22 cellular contexts compared by ENCODE assay signal in genomic region chr18:13181765-13182164, GRCh38. TPM values are rescaled to one million over a fixed set of nuclear protein-coding genes. Genes with fewer than 3 reads are reported as not detected.
A peak's percentile ranks its signal among the peaks of the same experiment; 100 is the strongest.
DNase-seq lines count a peak whose midpoint lies in the region; ATAC-seq, FAIRE-seq and TF ChIP-seq lines count a peak whose summit lies in the region.
"Had no signal": no experiment of that assay in that cellular context is flagged by ENCODE, and none has a peak within 500 bp of the region (broad histone marks: within the 10 kb centered on the region; RNA-seq: fewer than 3 reads in every experiment).

No MANE protein-coding gene starts in this region.

- no peak overlapping the region for H3K4me3 Mint-ChIP-seq in GM23338
- no peak overlapping the region for H3K4me3 Mint-ChIP-seq in H9
- H3K4me3 Mint-ChIP-seq: CD4-positive, alpha-beta memory T cell; HFFc6 had no signal

- H3T11ph ChIP-seq in H9 (ENCODE audit: low read length), result no peak overlapping the region

- H3K79me1 ChIP-seq in H9 (ENCODE audit: insufficient read depth, low read depth, low read length, poor library complexity, severe bottlenecking) (no peaks in the 10 kb centered on the region), mesendoderm (ENCODE audit: low read length) (no peaks in the 10 kb centered on the region)

- no peaks in the 10 kb centered on the region for H3K27me3 ChIP-seq in GM23338 (ENCODE audit: insufficient read depth)
- H3K27me3 ChIP-seq in H9 (ENCODE audit: insufficient read depth, low read length), result no peaks in the 10 kb centered on the region
- no peaks in the 10 kb centered on the region for H3K27me3 ChIP-seq in bronchial epithelial cell (ENCODE audit: control insufficient read depth, insufficient read depth, low read length)
- H3K27me3 ChIP-seq in mesendoderm (ENCODE audit: insufficient read depth, low read length, poor library complexity), result no peaks in the 10 kb centered on the region

- H3K79me2 ChIP-seq in GM23338 (replicated peaks; ENCODE audit: insufficient read depth), result no peaks in the 10 kb centered on the region
- H3K79me2 ChIP-seq in H9 (ENCODE audit: insufficient read depth, low read length), result no peaks in the 10 kb centered on the region
- no peaks in the 10 kb centered on the region for H3K79me2 ChIP-seq in mesendoderm (ENCODE audit: control insufficient read depth, insufficient read depth, low read length)

- H4K5ac ChIP-seq in H9 (ENCODE audit: insufficient read length, low read depth, low read length) (no peak overlapping the region), mesendoderm (ENCODE audit: low read length) (no peak overlapping the region)

- H3K4ac ChIP-seq in H9 (ENCODE audit: low read depth, low read length), result no peak overlapping the region
- no peak overlapping the region for H3K4ac ChIP-seq in mesendoderm (ENCODE audit: low read depth, low read length)

- H4K8ac ChIP-seq in H9 (replicated peaks; ENCODE audit: insufficient read length, low read depth, low read length), result no peak overlapping the region
- H4K8ac ChIP-seq in mesendoderm (ENCODE audit: low read depth, low read length), result no peak overlapping the region

- peaks cover 14% of the 10 kb centered on the region; the same call in 2 of the 3 replicates for H3K9me3 Mint-ChIP-seq in GM23338
- H3K9me3 Mint-ChIP-seq in H9, result peaks cover 12% of the 10 kb centered on the region in 2 experiments; a peak in 2 of 5 replicates
- H3K9me3 Mint-ChIP-seq: CD4-positive, alpha-beta memory T cell; HFFc6 had no signal

- H3K27ac Mint-ChIP-seq in GM23338, result no peak overlapping the region
- no peak overlapping the region for H3K27ac Mint-ChIP-seq in H9
- H3K27ac Mint-ChIP-seq: CD4-positive, alpha-beta memory T cell; HFFc6 had no signal

- no peak overlapping the region for H2AFZ ChIP-seq in GM23338
- H2AFZ ChIP-seq in H9 (ENCODE audit: low read length), result no peak overlapping the region
- H2AFZ ChIP-seq: GM23248 had no signal

- H3K23ac ChIP-seq in H9 (ENCODE audit: insufficient read length, low read depth, low read length) (no peak overlapping the region), mesendoderm (ENCODE audit: low read length) (no peak overlapping the region)

- no peak overlapping the region for H3K4me3 ChIP-seq in GM23338
- no peak overlapping the region for H3K4me3 ChIP-seq in bronchial epithelial cell (ENCODE audit: low read depth, low read length)
- no peak overlapping the region for H3K4me3 ChIP-seq in mesendoderm (ENCODE audit: low read length)
- H3K4me3 ChIP-seq: GM23248, HAP-1 had no signal

- H3F3A ChIP-seq in GM23338 (replicated peaks; ENCODE audit: low read depth), result 0 out of 2 replicates have a peak, but pooled peaks cover 3% of the 10 kb centered on the region

- H3K9me2 ChIP-seq in GM23338 (ENCODE audit: insufficient read depth), result no peaks in the 10 kb centered on the region

- ATAC-seq in GM23338 (peak; percentile 47), GM21717 (IDR thresholded peaks at IDR 0.05; ENCODE audit: unreplicated experiment) (no peak)

- no peak overlapping the region for H2BK20ac ChIP-seq in H9 (ENCODE audit: low read depth, low read length, poor library complexity, severe bottlenecking)

- no peak overlapping the region for H3K9ac ChIP-seq in H9 (ENCODE audit: extremely low read depth, insufficient read length, low read length)
- no peak overlapping the region for H3K9ac ChIP-seq in mesendoderm (ENCODE audit: low read length)
- H3K9ac ChIP-seq: GM23248 had no signal

- in situ Hi-C loops in KBM-7 (cut with MboI; ENCODE audit: low pct_unique_long_range_greater_than_20kb, low sequenced_read_pairs), result no loop called here

- no peak overlapping the region for H2BK120ac ChIP-seq in H9 (ENCODE audit: low read depth, low read length, poor library complexity, severe bottlenecking)
- H2BK120ac ChIP-seq in mesendoderm (ENCODE audit: low read depth, low read length), result no peak overlapping the region

- H3K36me3 ChIP-seq in GM23338 (ENCODE audit: insufficient read depth) (no peaks in the 10 kb centered on the region), bronchial epithelial cell (ENCODE audit: control insufficient read depth, insufficient read depth, low read length) (no peaks in the 10 kb centered on the region), mesendoderm (ENCODE audit: control insufficient read depth, insufficient read depth, low read length) (no peaks in the 10 kb centered on the region)
- H3K36me3 ChIP-seq: HAP-1 had no signal

- H2BK12ac ChIP-seq in H9 (ENCODE audit: insufficient read length, low read depth, low read length), result no peak overlapping the region

- H3K14ac ChIP-seq in H9 (ENCODE audit: insufficient read depth, low read length), result no peak overlapping the region; the same call in 1 of the 2 replicates

- no peak overlapping the region for H2AK5ac ChIP-seq in H9 (ENCODE audit: insufficient read length, low read length)
- H2AK5ac ChIP-seq in mesendoderm (ENCODE audit: low read length), result no peak overlapping the region

- DNase-seq in GM23338 (ENCODE audit: low spot score) (peak; percentile 39), H9 (peak; percentile 55), bronchial epithelial cell (ENCODE audit: low read depth) (no peak), mesendoderm (peak; percentile 42), inferior parietal cortex (ENCODE audit: extremely low spot score) (no peak), MV-4-11 (lab: John Stamatoyannopoulos, UW) (no peak), KBM-7 (no peak)
- DNase-seq: C1 segment of cervical spinal cord; Calu3; CD4-positive, alpha-beta memory T cell; COR-L47; DMS53; DMS79 treated with DMSO at 0.1 percent for 48 hours; GF-D8; GM23248; HFFc6 had no signal

- no peaks in the 10 kb centered on the region for H3K4me1 ChIP-seq in GM23338 (ENCODE audit: insufficient read depth)
- H3K4me1 ChIP-seq in H9 (ENCODE audit: insufficient read depth, low read length), result 0 out of 2 replicates have a peak, but pooled peaks cover 3% of the 10 kb centered on the region
- H3K4me1 ChIP-seq in mesendoderm (ENCODE audit: control insufficient read depth, low read depth, low read length), result no peaks in the 10 kb centered on the region
- H3K4me1 ChIP-seq: HAP-1 had no signal

- H3K18ac ChIP-seq in H9 (ENCODE audit: insufficient read length, low read depth, low read length) (no peak overlapping the region), mesendoderm (ENCODE audit: low read length) (no peak overlapping the region)

- no peaks in the 10 kb centered on the region for H3K9me3 ChIP-seq in H9 (ENCODE audit: control insufficient read depth, low read depth, low read length)
- H3K9me3 ChIP-seq: HAP-1 had no signal

- no peak overlapping the region for H4K91ac ChIP-seq in H9 (ENCODE audit: insufficient read length, low read depth, low read length)

- H2BK5ac ChIP-seq in H9 (ENCODE audit: insufficient read length, low read length) (no peak overlapping the region), mesendoderm (ENCODE audit: low read length) (no peak overlapping the region)

- H2BK15ac ChIP-seq in H9 (ENCODE audit: low read depth, low read length), result no peak overlapping the region
- H2BK15ac ChIP-seq in mesendoderm (replicated peaks; ENCODE audit: low read depth), result no peak overlapping the region

- H3K4me2 ChIP-seq in GM23338 (no peak overlapping the region), H9 (ENCODE audit: insufficient read depth, insufficient read length, low read length) (no peak overlapping the region), mesendoderm (ENCODE audit: low read length) (no peak overlapping the region)

- WGBS in H9 (ENCODE audit: extremely low coverage, insufficient read length, low lambda C conversion rate), result no CpG with 5 or more reads among the region's 14 CpGs
- WGBS in mesendoderm (ENCODE audit: extremely low coverage, insufficient coverage, low lambda C conversion rate), result no CpG with 5 or more reads among the region's 14 CpGs

- no peak overlapping the region for H3K27ac ChIP-seq in GM23338 (ENCODE audit: low read depth)
- H3K27ac ChIP-seq in H9 (ENCODE audit: insufficient read length, low read depth, low read length), result no peak overlapping the region
- H3K27ac ChIP-seq in mesendoderm (ENCODE audit: low read depth, low read length), result no peak overlapping the region
- H3K27ac ChIP-seq: GM23248 had no signal

- no peaks in the 10 kb centered on the region for H4K20me1 ChIP-seq in GM23338 (replicated peaks; ENCODE audit: insufficient read depth)
- H4K20me1 ChIP-seq in H9 (ENCODE audit: control insufficient read depth, insufficient read depth, insufficient read length), result no peaks in the 10 kb centered on the region

- peaks cover 14% of the 10 kb centered on the region for H3K4me1 Mint-ChIP-seq in GM23338
- H3K4me1 Mint-ChIP-seq in H9, result peaks cover 22 to 26% of the 10 kb centered on the region in 2 experiments

- H3K27me3 Mint-ChIP-seq in GM23338 (ENCODE audit: insufficient read depth, low read depth, poor library complexity) (peaks cover 3% of the 10 kb centered on the region), H9 (ENCODE audit: low read depth) (peaks cover 6% of the 10 kb centered on the region)

- peak in 1 of 2 experiments; percentile 39; a peak in 2 of 4 replicates for TF ChIP-seq CTCF in GM23338 (conservative IDR thresholded peaks at IDR 0.05; ENCODE audit: low read depth in 2 of 2)
- no peak for TF ChIP-seq CTCF in H9 (conservative IDR thresholded peaks at IDR 0.05)
- no peak for TF ChIP-seq CTCF in bronchial epithelial cell (IDR thresholded peaks at IDR 0.05; ENCODE audit: insufficient read depth, low read length, severe bottlenecking)

- H3K56ac ChIP-seq in H9 (ENCODE audit: insufficient read length, low read depth, low read length) (no peak overlapping the region), mesendoderm (ENCODE audit: low read length) (no peak overlapping the region)

- H3K23me2 ChIP-seq in H9 (ENCODE audit: insufficient read length, low read depth, low read length, poor library complexity, severe bottlenecking), result no peaks in the 10 kb centered on the region

- H3K36me3 Mint-ChIP-seq in GM23338 (ENCODE audit: low read depth) (no peaks in the 10 kb centered on the region), H9 (ENCODE audit: insufficient read depth in 1 of 3, low read depth in 3 of 3) (peaks cover 0 to 3% (median 0%) of the 10 kb centered on the region in 3 experiments; a peak in 1 of 7 replicates)
- H3K36me3 Mint-ChIP-seq: CD4-positive, alpha-beta memory T cell had no signal

- FAIRE-seq in bronchial epithelial cell (lab: Jason Lieb, UNC), result peak; percentile 80
- FAIRE-seq: GM12891, GM18507 had no signal

TF ChIP-seq in GM23338, 12 proteins besides CTCF, POLR2A, EP300 and RAD21 (continues in another document):
- TF ChIP-seq STAT1 (IDR thresholded peaks at IDR 0.05; ENCODE audit: unreplicated experiment) (no peak), EZH2phosphoT487 (IDR thresholded peaks at IDR 0.05; ENCODE audit: unreplicated experiment) (no peak), POLR2AphosphoS5 (IDR thresholded peaks at IDR 0.05; ENCODE audit: low read depth) (no peak), ZNF331 (CRISPR knock-in tag; IDR thresholded peaks at IDR 0.05; ENCODE audit: low read depth) (no peak), JUNB (IDR thresholded peaks at IDR 0.05; ENCODE audit: unreplicated experiment) (no peak), EZH2 (IDR thresholded peaks at IDR 0.05; ENCODE audit: low read depth, unreplicated experiment) (no peak), CREB1 (CRISPR knock-in tag; IDR thresholded peaks at IDR 0.05; ENCODE audit: low read depth) (no peak)

RNA-seq across cellular contexts. Expression of gene LDLRAD4, which starts 36.8 kb away (rescaled TPM):
- total RNA-seq in GM23338 (2014; rRNA removed; shearing (Covaris generic)), result 1.0 and 1.9 TPM in 2 replicates
- 0.17 and 0.73 TPM in 2 replicates for polyA plus RNA-seq in GM23338 (2016; fragmentation: Nextera tagmentation; extraction: Ambion mirVana)
- 1.8 and 3.9 TPM in 2 replicates for total RNA-seq in H9 (2021)
- total RNA-seq in bronchial epithelial cell, result not detected in 2 replicates
- polyA plus RNA-seq in mesendoderm (2013, experiment 1 of 2), result 1.5 TPM
- 1.7 TPM for polyA plus RNA-seq in mesendoderm (2013, experiment 2 of 2)
- total RNA-seq: G401, GM23248, HFFc6 had no signal
- polyA plus RNA-seq: BJ, GM23248 had no signal

Comparison
In these comparisons a context has a peak if more than half of its experiments do, and no peak if none do; other contexts are left out.
1. DNase-seq: peak in GM23338 (single experiment), H9 (single experiment) and mesendoderm (single experiment); none in bronchial epithelial cell (single experiment), inferior parietal cortex (single experiment), MV-4-11 (single experiment) and KBM-7 (single experiment).